In genomic region chr1:183245366-183245765, GRCh38 we compare ENCODE assay signal across 23 cellular contexts. TPM values are rescaled to one million over a fixed set of nuclear protein-coding genes. Genes with fewer than 3 reads are reported as not detected.
"Had no signal": no experiment of that assay in that cellular context is flagged by ENCODE, and none has a peak within 500 bp of the region (broad histone marks: within the 10 kb centered on the region; RNA-seq: fewer than 3 reads in every experiment).

No MANE protein-coding gene starts in this region.

- H3K27ac ChIP-seq: body of pancreas, cardiac muscle cell, pancreas, right lobe of liver, WERI-Rb-1 had no signal

- H3K4me1 ChIP-seq: body of pancreas, pancreas, right lobe of liver, uterus had no signal

- ATAC-seq: activated CD8-positive, alpha-beta T cell treated with anti-CD3 and anti-CD28 coated beads, Interleukin-2, amount 10 ng/mL, durations not matched to agents 7 days and 5 days; activated naive CD8-positive, alpha-beta T cell treated with anti-CD3 and anti-CD28 coated beads, Interleukin-2, amount 50 U/mL, for 24 hours; body of pancreas; left colon; natural killer cell; pancreas had no signal

- DNase-seq: activated CD4-positive, alpha-beta T cell treated with anti-CD3 and anti-CD28 coated beads, Interleukin-2, amount 50 U/mL, for 1 hour; activated CD4-positive, CD25-positive, alpha-beta regulatory T cell treated with anti-CD3 and anti-CD28 coated beads, Interleukin-2, amount 50 U/mL, for 72 hours; activated CD8-positive, alpha-beta T cell treated with anti-CD3 and anti-CD28 coated beads, Interleukin-2, amount 10 ng/mL, durations not matched to agents 7 days and 5 days; activated gamma-delta T cell; activated naive CD4-positive, alpha-beta T cell treated with anti-CD3 and anti-CD28 coated beads, Interleukin-2, amount 50 U/mL, for 16 hours; activated naive CD8-positive, alpha-beta T cell treated with anti-CD3 and anti-CD28 coated beads, Interleukin-2, amount 50 U/mL, for 24 hours; anterior cingulate cortex; body of pancreas; effector CD8-positive, alpha-beta T cell; esophagus squamous epithelium; left colon; midbrain; natural killer cell; pancreas; right lobe of liver; stimulated activated CD4-positive, alpha-beta T cell treated with anti-CD3 and anti-CD28 coated beads, Interleukin-1b, Interleukin-23, amount 100 ng/mL, for 48 hours; uterus; WERI-Rb-1 had no signal

- H3K9me3 ChIP-seq: body of pancreas, esophagus squamous epithelium, gastroesophageal sphincter, pancreas, right lobe of liver, tibial nerve, uterus had no signal

- H3K36me3 ChIP-seq: cardiac muscle cell, pancreas, right lobe of liver, tibial nerve, uterus, WERI-Rb-1 had no signal

- H3K4me3 ChIP-seq: body of pancreas, cardiac muscle cell, esophagus squamous epithelium, gastroesophageal sphincter, pancreas, right lobe of liver, skin epidermis, tibial nerve, uterus had no signal

- H3K27me3 ChIP-seq: body of pancreas, cardiac muscle cell, esophagus squamous epithelium, gastroesophageal sphincter, pancreas, right lobe of liver, tibial nerve, uterus had no signal

RNA-seq across cellular contexts. Expression of gene LAMC2, which starts 59.3 kb away (rescaled TPM):
- total RNA-seq: activated CD8-positive, alpha-beta T cell treated with anti-CD3 and anti-CD28 coated beads, Interleukin-2, amount 10 ng/mL, durations not matched to agents 7 days and 5 days; natural killer cell; T-helper 2 cell treated with Interferon-gamma antibody and Interleukin-4, amounts not matched to agents 100 ng/mL and 5 ng/mL, for 36 hours had no signal
